8 cellular contexts compared by ENCODE assay signal in the genomic region with DNA sequence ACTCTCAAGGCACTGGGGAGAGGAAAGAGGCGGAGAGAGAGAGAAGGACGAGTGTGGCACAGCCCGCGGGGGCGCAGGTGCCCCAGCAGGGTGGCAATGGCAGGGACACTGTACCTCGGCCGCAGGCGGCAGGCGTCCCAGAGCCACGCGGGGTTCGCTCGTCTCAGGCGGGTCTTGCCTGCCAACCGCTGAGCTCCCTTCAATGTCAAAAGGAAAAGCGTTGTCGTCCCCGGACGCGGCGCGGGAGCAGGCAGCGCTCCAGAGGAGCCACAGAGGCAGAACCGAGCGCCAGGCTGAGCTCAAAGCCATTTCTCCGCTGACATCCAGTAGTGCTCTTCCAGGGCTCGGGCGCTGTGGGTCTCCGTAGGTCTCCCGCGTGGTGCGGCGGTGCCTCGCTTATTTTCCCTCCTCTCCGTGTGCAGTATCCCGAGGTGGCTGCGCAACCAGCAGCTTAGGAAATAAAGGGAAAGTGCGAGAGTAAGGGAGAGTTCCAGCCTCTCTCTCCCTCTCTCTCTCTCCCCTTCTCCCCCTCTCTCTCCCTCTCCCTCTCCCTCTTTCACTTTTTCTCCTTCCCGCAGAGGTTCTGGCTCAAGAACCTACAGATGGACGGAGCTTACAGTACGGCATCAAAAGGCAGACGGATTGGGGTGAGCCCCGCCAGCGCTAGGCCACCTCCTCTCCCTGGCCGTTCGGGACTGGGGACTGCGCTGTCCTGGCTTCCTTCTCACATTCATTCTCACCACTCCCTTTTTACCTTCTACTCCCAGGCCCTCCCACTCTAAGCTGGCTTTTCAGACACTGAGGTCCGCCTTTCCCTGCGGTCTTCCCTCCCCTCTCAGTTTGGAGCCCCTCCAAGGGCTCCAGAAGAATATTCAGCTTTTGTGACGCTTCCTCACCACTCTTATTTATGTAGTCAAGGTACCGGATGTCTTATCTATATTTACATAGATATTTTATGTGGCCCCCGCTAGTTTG. TPM values are rescaled to one million over a fixed set of nuclear protein-coding genes. Genes with fewer than 3 reads are reported as not detected.
A peak's percentile ranks its signal among the peaks of the same experiment; 100 is the strongest.
DNase-seq lines count a peak whose midpoint lies in the region; ATAC-seq, FAIRE-seq and TF ChIP-seq lines count a peak whose summit lies in the region.

A gene with protein sequence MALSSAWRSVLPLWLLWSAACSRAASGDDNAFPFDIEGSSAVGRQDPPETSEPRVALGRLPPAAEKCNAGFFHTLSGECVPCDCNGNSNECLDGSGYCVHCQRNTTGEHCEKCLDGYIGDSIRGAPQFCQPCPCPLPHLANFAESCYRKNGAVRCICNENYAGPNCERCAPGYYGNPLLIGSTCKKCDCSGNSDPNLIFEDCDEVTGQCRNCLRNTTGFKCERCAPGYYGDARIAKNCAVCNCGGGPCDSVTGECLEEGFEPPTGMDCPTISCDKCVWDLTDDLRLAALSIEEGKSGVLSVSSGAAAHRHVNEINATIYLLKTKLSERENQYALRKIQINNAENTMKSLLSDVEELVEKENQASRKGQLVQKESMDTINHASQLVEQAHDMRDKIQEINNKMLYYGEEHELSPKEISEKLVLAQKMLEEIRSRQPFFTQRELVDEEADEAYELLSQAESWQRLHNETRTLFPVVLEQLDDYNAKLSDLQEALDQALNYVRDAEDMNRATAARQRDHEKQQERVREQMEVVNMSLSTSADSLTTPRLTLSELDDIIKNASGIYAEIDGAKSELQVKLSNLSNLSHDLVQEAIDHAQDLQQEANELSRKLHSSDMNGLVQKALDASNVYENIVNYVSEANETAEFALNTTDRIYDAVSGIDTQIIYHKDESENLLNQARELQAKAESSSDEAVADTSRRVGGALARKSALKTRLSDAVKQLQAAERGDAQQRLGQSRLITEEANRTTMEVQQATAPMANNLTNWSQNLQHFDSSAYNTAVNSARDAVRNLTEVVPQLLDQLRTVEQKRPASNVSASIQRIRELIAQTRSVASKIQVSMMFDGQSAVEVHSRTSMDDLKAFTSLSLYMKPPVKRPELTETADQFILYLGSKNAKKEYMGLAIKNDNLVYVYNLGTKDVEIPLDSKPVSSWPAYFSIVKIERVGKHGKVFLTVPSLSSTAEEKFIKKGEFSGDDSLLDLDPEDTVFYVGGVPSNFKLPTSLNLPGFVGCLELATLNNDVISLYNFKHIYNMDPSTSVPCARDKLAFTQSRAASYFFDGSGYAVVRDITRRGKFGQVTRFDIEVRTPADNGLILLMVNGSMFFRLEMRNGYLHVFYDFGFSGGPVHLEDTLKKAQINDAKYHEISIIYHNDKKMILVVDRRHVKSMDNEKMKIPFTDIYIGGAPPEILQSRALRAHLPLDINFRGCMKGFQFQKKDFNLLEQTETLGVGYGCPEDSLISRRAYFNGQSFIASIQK (N-terminal part only) (minus strand): TSS at position 726 of the 975 bp plus-strand sequence. CDS start 417 bp downstream, at position 309.

- H3K4me3 ChIP-seq in esophagus (ENCODE audit: low read depth in 1 of 2, low read length in 2 of 2) (peak within 1 kb of the TSS; percentile 58 to 83), mesodermal cell (ENCODE audit: extremely low read depth, insufficient read depth, low read length, poor library complexity, severe bottlenecking) (peak within 1 kb of the TSS; percentile 40), thymus (ENCODE audit: low read length) (peak within 1 kb of the TSS; percentile 44)

- H3K27me3 ChIP-seq in esophagus (ENCODE audit: control insufficient read depth in 1 of 2, insufficient read depth in 2 of 2, low read length in 2 of 2) (no peaks in the 10 kb centered on the region), thymus (ENCODE audit: control insufficient read depth, insufficient read depth) (peaks cover 2% of the 10 kb centered on the region)

- H3K4me1 Mint-ChIP-seq in activated B cell treated with CpG ODN at 0.5 μM for 24 hours, result peaks cover 15% of the 10 kb centered on the region

- no peaks in the 10 kb centered on the region for H3K9me3 ChIP-seq in esophagus (ENCODE audit: control insufficient read depth in 2 of 2, insufficient read depth in 1 of 2, low read depth in 1 of 2, low read length in 1 of 2)
- H3K9me3 ChIP-seq in mesodermal cell (ENCODE audit: control insufficient read depth, low read length), result no peaks in the 10 kb centered on the region
- no peaks in the 10 kb centered on the region for H3K9me3 ChIP-seq in thymus (ENCODE audit: control insufficient read depth)

- TF ChIP-seq CTCF in activated B cell treated with CpG ODN at 0.5 μM for 24 hours (IDR thresholded peaks at IDR 0.05), result no peak

- no peaks in the 10 kb centered on the region for H3K4me1 ChIP-seq in esophagus (ENCODE audit: control insufficient read depth in 2 of 2, insufficient read depth in 2 of 2, low read length in 1 of 2)
- peaks cover 4% of the 10 kb centered on the region for H3K4me1 ChIP-seq in mesodermal cell (ENCODE audit: control insufficient read depth, insufficient read depth, low read length, poor library complexity, severe bottlenecking)
- H3K4me1 ChIP-seq in thymus (ENCODE audit: control insufficient read depth, insufficient read depth, low read length), result no peaks in the 10 kb centered on the region

- H3K36me3 ChIP-seq in esophagus (ENCODE audit: control insufficient read depth in 2 of 2, insufficient read depth in 2 of 2, low read length in 1 of 2), result no peaks in the 10 kb centered on the region
- no peaks in the 10 kb centered on the region for H3K36me3 ChIP-seq in mesodermal cell (ENCODE audit: control insufficient read depth, insufficient read depth, low read length)
- no peaks in the 10 kb centered on the region for H3K36me3 ChIP-seq in thymus (ENCODE audit: control insufficient read depth, insufficient read depth)

- peak; percentile 81 for FAIRE-seq in HTR-8/SVneo (lab: Jason Lieb, UNC)

- peaks cover 30% of the 10 kb centered on the region for H3K27me3 Mint-ChIP-seq in activated B cell treated with CpG ODN at 0.5 μM for 24 hours

- intact Hi-C loops in activated B cell treated with CpG ODN at 0.5 μM for 24 hours (cut with micrococcal nuclease), result no loop called here

- no peaks in the 10 kb centered on the region for H3K9me3 Mint-ChIP-seq in activated B cell treated with CpG ODN at 0.5 μM for 24 hours

- H3K4me3 Mint-ChIP-seq in activated B cell treated with CpG ODN at 0.5 μM for 24 hours, result peak within 1 kb of the TSS; percentile 67

- POLR2A ChIA-PET in activated B cell treated with CpG ODN at 0.5 μM for 24 hours (lab: Charles Lee), result no interaction called here

- no peaks in the 10 kb centered on the region for H3K36me3 Mint-ChIP-seq in activated B cell treated with CpG ODN at 0.5 μM for 24 hours (ENCODE audit: low read depth)

- CTCF ChIA-PET in activated B cell treated with CpG ODN at 0.5 μM for 24 hours (lab: Charles Lee), result no interaction called here

- ATAC-seq in activated B cell treated with CpG ODN at 0.5 μM for 24 hours (ENCODE audit: low read depth) (no peak), GM21737 (IDR thresholded peaks at IDR 0.05; ENCODE audit: unreplicated experiment) (no peak), HG03469 (IDR thresholded peaks at IDR 0.05; ENCODE audit: unreplicated experiment) (no peak)

- H3K27ac ChIP-seq in esophagus (ENCODE audit: low read depth in 2 of 2, low read length in 1 of 2), result peak within 1 kb of the TSS; percentile 80 to 88
- peak within 1 kb of the TSS; percentile 70 for H3K27ac ChIP-seq in mesodermal cell (ENCODE audit: low read depth, low read length, severe bottlenecking)
- peak within 1 kb of the TSS; percentile 6 for H3K27ac ChIP-seq in thymus (ENCODE audit: low read depth)

- 4% methylated on average over 52 of the region's 52 CpGs for WGBS in esophagus, 2 donors
- 2 to 4% methylated on average over 42 to 46 of the region's 52 CpGs for WGBS in mesodermal cell (ENCODE audit: insufficient coverage in 2 of 2), 2 experiments
- 10% methylated on average over 52 of the region's 52 CpGs for WGBS in thymus

- no peak within 1 kb of the TSS for H3K27ac Mint-ChIP-seq in activated B cell treated with CpG ODN at 0.5 μM for 24 hours

- peak; percentile 80 for DNase-seq in COLO829 (ENCODE audit: low spot score)
- peak; percentile 49 for DNase-seq in HTR-8/SVneo (ENCODE audit: insufficient read length, low spot score)
- DNase-seq in activated B cell treated with CpG ODN at 0.5 μM for 24 hours, result no peak

RNA-seq across cellular contexts. Expression of the gene that starts here (rescaled TPM):
- not detected in 2 replicates for total RNA-seq in activated B cell treated with CpG ODN at 0.5 μM for 24 hours
- polyA plus RNA-seq in esophagus (10 to 100 TPM; 10.9 to 13.6 TPM), thymus (3.0 TPM)
- polyA plus RNA-seq in mesodermal cell (2013, experiment 1 of 2), result 5.1 TPM
- 5.9 TPM for polyA plus RNA-seq in mesodermal cell (2013, experiment 2 of 2)

Comparison
In these comparisons a context has a peak if more than half of its experiments do, and no peak if none do; other contexts are left out.
1. H3K27ac ChIP-seq: peak in every context shown above with its lines; median percentile 84 in esophagus; 70 in mesodermal cell; 6 in thymus.